7 cellular contexts compared by ENCODE assay signal in genomic region chr7:134593530-134594392, GRCh38. TPM values are rescaled to one million over a fixed set of nuclear protein-coding genes. Genes with fewer than 3 reads are reported as not detected.
DNase-seq lines count a peak whose midpoint lies in the region; ATAC-seq and TF ChIP-seq lines count a peak whose summit lies in the region.

No MANE protein-coding gene starts in this region.

- peaks cover 7% of the 10 kb centered on the region for H3K4me1 Mint-ChIP-seq in dendritic cell treated with granulocyte-macrophage colony-stimulating factor and Interleukin-4, amounts not matched to agents 40 ng/mL and 50 ng/mL, for 4 days (ENCODE audit: low read depth)
- no peaks in the 10 kb centered on the region for H3K4me1 Mint-ChIP-seq in type B pancreatic cell (ENCODE audit: unreplicated experiment)

- no peaks in the 10 kb centered on the region for H3K27me3 Mint-ChIP-seq in dendritic cell treated with granulocyte-macrophage colony-stimulating factor and Interleukin-4, amounts not matched to agents 40 ng/mL and 50 ng/mL, for 4 days
- H3K27me3 Mint-ChIP-seq in type B pancreatic cell: no peaks in the 10 kb centered on the region

- DNase-seq in NCI-H226 (peak; percentile 86), medulla oblongata (ENCODE audit: extremely low spot score) (peak; percentile 98), type B pancreatic cell (ENCODE audit: extremely low spot score, unreplicated experiment) (no peak), HT-29 (ENCODE audit: low spot score) (no peak)

- intact Hi-C loops in dendritic cell treated with granulocyte-macrophage colony-stimulating factor and Interleukin-4, amounts not matched to agents 40 ng/mL and 50 ng/mL, for 4 days (cut with micrococcal nuclease): no loop called here

- no peaks in the 10 kb centered on the region for H3K36me3 Mint-ChIP-seq in dendritic cell treated with granulocyte-macrophage colony-stimulating factor and Interleukin-4, amounts not matched to agents 40 ng/mL and 50 ng/mL, for 4 days (ENCODE audit: low read depth)
- H3K36me3 Mint-ChIP-seq in type B pancreatic cell: peaks cover 7% of the 10 kb centered on the region

- no peak for TF ChIP-seq CTCF in type B pancreatic cell (conservative IDR thresholded peaks at IDR 0.05)

- ATAC-seq in HG03439 (IDR thresholded peaks at IDR 0.05; ENCODE audit: unreplicated experiment) (no peak), HG03469 (IDR thresholded peaks at IDR 0.05; ENCODE audit: unreplicated experiment) (no peak)

- H3K4me3 Mint-ChIP-seq in dendritic cell treated with granulocyte-macrophage colony-stimulating factor and Interleukin-4, amounts not matched to agents 40 ng/mL and 50 ng/mL, for 4 days: no peak overlapping the region
- H3K4me3 Mint-ChIP-seq in type B pancreatic cell: no peak overlapping the region

- peaks cover 15% of the 10 kb centered on the region for H3K9me3 Mint-ChIP-seq in dendritic cell treated with granulocyte-macrophage colony-stimulating factor and Interleukin-4, amounts not matched to agents 40 ng/mL and 50 ng/mL, for 4 days
- H3K9me3 Mint-ChIP-seq in type B pancreatic cell: peaks cover 19% of the 10 kb centered on the region

- H3K27ac Mint-ChIP-seq in dendritic cell treated with granulocyte-macrophage colony-stimulating factor and Interleukin-4, amounts not matched to agents 40 ng/mL and 50 ng/mL, for 4 days: peak overlapping the region; percentile 47
- H3K27ac Mint-ChIP-seq in type B pancreatic cell: peak overlapping the region; percentile 77

RNA-seq across cellular contexts. Expression of gene AKR1B15, which starts 44.9 kb away (rescaled TPM):
- 0.63 and 1.0 TPM in 2 replicates for total RNA-seq in type B pancreatic cell (ENCODE audit: low replicate concordance)
- not detected in 2 replicates for total RNA-seq in HT-29 (2014; rRNA removed; shearing (Covaris generic))

RNA-seq across cellular contexts. Expression of gene BPGM, which starts 52.9 kb away (rescaled TPM):
- total RNA-seq in type B pancreatic cell (ENCODE audit: low replicate concordance): 19.6 and 24.3 TPM in 2 replicates
- total RNA-seq in HT-29 (2014; rRNA removed; shearing (Covaris generic)): 7.1 and 8.0 TPM in 2 replicates

Comparison
In these comparisons a context has a peak if more than half of its experiments do, and no peak if none do; other contexts are left out.
1. DNase-seq: peak in NCI-H226 (single experiment) and medulla oblongata (single experiment); none in type B pancreatic cell (single experiment) and HT-29 (single experiment).